Comparison of ENCODE assay signal across 25 cellular contexts in genomic region chr10:114017873-114018272, GRCh38. TPM values are rescaled to one million over a fixed set of nuclear protein-coding genes. Genes with fewer than 3 reads are reported as not detected.
A peak's percentile ranks its signal among the peaks of the same experiment; 100 is the strongest.
DNase-seq lines count a peak whose midpoint lies in the region; ATAC-seq and TF ChIP-seq lines count a peak whose summit lies in the region.
"Had no signal": no experiment of that assay in that cellular context is flagged by ENCODE, and none has a peak within 500 bp of the region (broad histone marks: within the 10 kb centered on the region; RNA-seq: fewer than 3 reads in every experiment).

No MANE protein-coding gene starts in this region.

- no peak for TF ChIP-seq CTCF in dorsolateral prefrontal cortex (IDR thresholded peaks at IDR 0.05 in 54 of 56, conservative IDR thresholded peaks at IDR 0.05 in 2 of 56; ENCODE audit: low read depth in 1 of 56, partially characterized antibody in 56 of 56)

- H3K4me3 ChIP-seq in dorsolateral prefrontal cortex, result no peak overlapping the region

- intact Hi-C loops in dorsolateral prefrontal cortex (cut with DNase I), result loop anchor here in 1 of 2 donors (1.0 kb wide), 1 partner anchor 61 kb away; no protein-coding TSS in a partner anchor
- intact Hi-C loops in activated naive CD4-positive, alpha-beta T cell treated with anti-CD3 and anti-CD28 coated beads for 36 hours (cut with micrococcal nuclease), result no loop called here

- no peaks in the 10 kb centered on the region for H3K36me3 Mint-ChIP-seq in T-helper 2 cell treated with Interferon-gamma antibody and Interleukin-4, amounts not matched to agents 5 μg/mL and 100 μg/mL, for 36 hours (ENCODE audit: low read depth)
- no peaks in the 10 kb centered on the region for H3K36me3 Mint-ChIP-seq in activated naive CD4-positive, alpha-beta T cell treated with anti-CD3 and anti-CD28 coated beads for 36 hours (ENCODE audit: low read depth)

- DNase-seq in T-helper 2 cell treated with Interferon-gamma antibody and Interleukin-4, amounts not matched to agents 5 μg/mL and 100 μg/mL, for 36 hours (ENCODE audit: low spot score), result no peak
- DNase-seq in T-helper 2 cell (no peak), NAMALWA (ENCODE audit: low spot score) (peak; percentile 16), dorsolateral prefrontal cortex (no peak), AG08396 (ENCODE audit: low spot score) (no peak), glomerular visceral epithelial cell (ENCODE audit: extremely low spot score) (no peak)
- DNase-seq in activated naive CD4-positive, alpha-beta T cell treated with anti-CD3 and anti-CD28 coated beads for 36 hours, result no peak
- DNase-seq: 8988T, AML-193, EL, GF-D8, H9, NCI-H1048, NCI-H1417 treated with DMSO at 0.1 percent for 48 hours, NCI-H187, NCI-H2107, NCI-H446 treated with DMSO at 0.1 percent for 48 hours, NCI-H526 treated with DMSO at 0.1 percent for 48 hours, PC-3, SHP77, SW 1271 had no signal

- peak overlapping the region in 39 of 59 donors; percentile 5 to 76 (median 50) for H3K27ac ChIP-seq in dorsolateral prefrontal cortex
- H3K27ac ChIP-seq: HL-60, KMS-11 had no signal

- peaks cover 9% of the 10 kb centered on the region for H3K9me3 Mint-ChIP-seq in T-helper 2 cell treated with Interferon-gamma antibody and Interleukin-4, amounts not matched to agents 5 μg/mL and 100 μg/mL, for 36 hours
- H3K9me3 Mint-ChIP-seq in activated naive CD4-positive, alpha-beta T cell treated with anti-CD3 and anti-CD28 coated beads for 36 hours, result peaks cover 3% of the 10 kb centered on the region

- H3K4me1 Mint-ChIP-seq in T-helper 2 cell treated with Interferon-gamma antibody and Interleukin-4, amounts not matched to agents 5 μg/mL and 100 μg/mL, for 36 hours (ENCODE audit: low read depth), result no peaks in the 10 kb centered on the region
- no peaks in the 10 kb centered on the region for H3K4me1 Mint-ChIP-seq in activated naive CD4-positive, alpha-beta T cell treated with anti-CD3 and anti-CD28 coated beads for 36 hours (ENCODE audit: low read depth)
- H3K4me1 Mint-ChIP-seq: H9 had no signal

- no peak for ATAC-seq in GM18505 (IDR thresholded peaks at IDR 0.05; ENCODE audit: unreplicated experiment)
- ATAC-seq: PC-3 had no signal

- no peaks in the 10 kb centered on the region for H3K27me3 ChIP-seq in dorsolateral prefrontal cortex

- H3K27ac Mint-ChIP-seq in T-helper 2 cell treated with Interferon-gamma antibody and Interleukin-4, amounts not matched to agents 5 μg/mL and 100 μg/mL, for 36 hours, result peak overlapping the region; percentile 41
- H3K27ac Mint-ChIP-seq in activated naive CD4-positive, alpha-beta T cell treated with anti-CD3 and anti-CD28 coated beads for 36 hours, result no peak overlapping the region
- H3K27ac Mint-ChIP-seq: H9 had no signal

- no peak for TF ChIP-seq POLR2A in GM18505 (IDR thresholded peaks at IDR 0.05; ENCODE audit: borderline replicate concordance, extremely low read depth, insufficient read depth, insufficient read length)

- H3K27me3 Mint-ChIP-seq in T-helper 2 cell treated with Interferon-gamma antibody and Interleukin-4, amounts not matched to agents 5 μg/mL and 100 μg/mL, for 36 hours (ENCODE audit: low read depth), result peaks cover 66% of the 10 kb centered on the region
- peaks cover 8% of the 10 kb centered on the region for H3K27me3 Mint-ChIP-seq in activated naive CD4-positive, alpha-beta T cell treated with anti-CD3 and anti-CD28 coated beads for 36 hours (ENCODE audit: low read depth)

- H3K4me3 Mint-ChIP-seq in T-helper 2 cell treated with Interferon-gamma antibody and Interleukin-4, amounts not matched to agents 5 μg/mL and 100 μg/mL, for 36 hours, result no peak overlapping the region
- no peak overlapping the region for H3K4me3 Mint-ChIP-seq in activated naive CD4-positive, alpha-beta T cell treated with anti-CD3 and anti-CD28 coated beads for 36 hours
- H3K4me3 Mint-ChIP-seq: H9 had no signal

- CTCF ChIA-PET in activated naive CD4-positive, alpha-beta T cell treated with anti-CD3 and anti-CD28 coated beads for 36 hours (lab: Charles Lee), result no interaction called here

RNA-seq across cellular contexts. Expression of gene ADRB1, which starts 25.8 kb away (rescaled TPM):
- 10 to 100 TPM in 119 of 120 experiments, 1 to 10 TPM in 1; 7.9 to 37.2 (median 21.1) TPM for total RNA-seq in dorsolateral prefrontal cortex
- not detected for total RNA-seq in activated naive CD4-positive, alpha-beta T cell treated with anti-CD3 and anti-CD28 coated beads for 36 hours
- total RNA-seq: RPMI7951 had no signal

Comparison
In these comparisons a context has a peak if more than half of its experiments do, and no peak if none do; other contexts are left out.
1. RNA of gene ADRB1, which starts 25.8 kb away (total RNA-seq): 7.9 to 37.2 TPM in dorsolateral prefrontal cortex; not detected in activated naive CD4-positive, alpha-beta T cell treated with anti-CD3 and anti-CD28 coated beads for 36 hours; every median in the first group is over 4 times any median in the second.